In the genomic region with DNA sequence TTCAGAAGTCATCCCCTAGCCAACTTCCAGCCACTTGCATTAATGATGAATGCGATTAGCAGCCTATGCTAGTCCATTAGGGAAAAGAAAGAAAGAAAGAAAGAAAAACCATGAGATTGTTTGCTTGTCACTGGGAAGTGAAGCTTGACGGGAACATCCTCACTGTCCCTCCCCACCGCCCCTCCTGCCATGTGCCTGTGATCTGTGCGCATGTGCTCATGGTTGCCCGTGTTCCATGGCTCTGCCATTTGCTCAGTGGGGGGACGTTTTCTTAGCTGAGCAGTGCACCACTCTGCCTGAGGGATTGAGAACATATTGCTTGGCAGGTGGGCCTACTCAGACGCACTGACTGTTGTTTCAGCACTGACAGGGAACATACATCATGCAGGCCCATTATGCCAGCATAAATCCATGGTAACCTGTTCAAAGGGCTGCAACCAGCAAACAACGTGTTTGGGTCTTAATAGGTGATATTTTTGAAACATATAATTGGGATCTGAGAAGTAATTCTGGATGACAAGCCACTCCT, we compare ENCODE assay signal across 20 cellular contexts.
DNase-seq lines count a peak whose midpoint lies in the region; ATAC-seq, FAIRE-seq and TF ChIP-seq lines count a peak whose summit lies in the region.
"Had no signal": no experiment of that assay in that cellular context is flagged by ENCODE, and none has a peak within 500 bp of the region (broad histone marks: within the 10 kb centered on the region; RNA-seq: fewer than 3 reads in every experiment).

No MANE protein-coding gene starts in this region.

- peaks cover under 1% of the 10 kb centered on the region for H3K36me3 Mint-ChIP-seq in osteocyte (ENCODE audit: unreplicated experiment)

- H3K4me1 ChIP-seq in HepG2 (ENCODE audit: insufficient read depth, low read length) (no peaks in the 10 kb centered on the region), right lobe of liver (no peaks in the 10 kb centered on the region)
- H3K4me1 ChIP-seq: HAP-1 had no signal

- TF ChIP-seq RAD21 in HepG2 (CRISPR knock-in tag; IDR thresholded peaks at IDR 0.05): no peak

- no peak overlapping the region for H3K4me2 ChIP-seq in HepG2 (ENCODE audit: low read depth, low read length)

- H3K4me3 ChIP-seq in HepG2 (replicated peaks in 1 of 3; ENCODE audit: insufficient read depth in 1 of 3, low read depth in 2 of 3, low read length in 3 of 3): no peak overlapping the region
- no peak overlapping the region for H3K4me3 ChIP-seq in right lobe of liver
- H3K4me3 ChIP-seq: GM23248, HAP-1 had no signal

- no peaks in the 10 kb centered on the region for H4K20me1 ChIP-seq in HepG2 (ENCODE audit: insufficient read depth, low read length)

- no peaks in the 10 kb centered on the region for H3K36me3 ChIP-seq in HepG2 (replicated peaks in 1 of 2; ENCODE audit: control insufficient read depth in 1 of 2, insufficient read depth in 2 of 2, low read length in 2 of 2)
- no peaks in the 10 kb centered on the region for H3K36me3 ChIP-seq in right lobe of liver
- H3K36me3 ChIP-seq: HAP-1 had no signal

- intact Hi-C loops in HepG2 (cut with micrococcal nuclease; ENCODE audit: unreplicated experiment): no loop called here
- intact Hi-C loops in right lobe of liver (cut with DNase I): no loop called here

- H3K27me3 Mint-ChIP-seq in osteocyte (ENCODE audit: unreplicated experiment): no peaks in the 10 kb centered on the region
- H3K27me3 Mint-ChIP-seq: IgD-negative memory B cell had no signal

- no peaks in the 10 kb centered on the region for H3K4me1 Mint-ChIP-seq in osteocyte (ENCODE audit: unreplicated experiment)
- H3K4me1 Mint-ChIP-seq: IgD-negative memory B cell had no signal

- H3K9ac ChIP-seq in HepG2 (ENCODE audit: insufficient read depth, low read depth, low read length): no peak overlapping the region
- H3K9ac ChIP-seq: GM23248 had no signal

- H3K9me3 ChIP-seq in HepG2 (ENCODE audit: low read length) (no peaks in the 10 kb centered on the region), right lobe of liver (no peaks in the 10 kb centered on the region)
- H3K9me3 ChIP-seq: HAP-1 had no signal

- TF ChIP-seq CTCF in HepG2 (CRISPR knock-in tag; IDR thresholded peaks at IDR 0.05) (no peak), right lobe of liver (IDR thresholded peaks at IDR 0.05) (no peak), osteocyte (IDR thresholded peaks at IDR 0.05) (no peak)

- DNase-seq in HepG2 (ENCODE audit: low spot score) (no peak), right lobe of liver (no peak), NCI-H1694 treated with DMSO at 0.1 percent for 48 hours (lab: John Stamatoyannopoulos, UW) (peak; percentile 99), caudate nucleus (lab: John Stamatoyannopoulos, UW) (no peak), activated gamma-delta T cell treated with Interleukin-2 at 50 U/mL for 16 hours (no peak), osteocyte (ENCODE audit: extremely low spot score, unreplicated experiment) (no peak)
- no peak for DNase-seq in stimulated activated CD4-positive, alpha-beta T cell treated with anti-CD3 and anti-CD28 coated beads, Interleukin-4, amount 100 ng/mL, for 1 hour
- DNase-seq: ACHN, DND-41, GM23248, Karpas-422, NCI-H1436 treated with DMSO at 0.1 percent for 48 hours, NCI-H526, Right ventricle myocardium superior had no signal

- no peak overlapping the region for H3K27ac ChIP-seq in HepG2 (ENCODE audit: extremely low read length, insufficient read depth, low read length)
- H3K27ac ChIP-seq in right lobe of liver: no peak overlapping the region
- peak overlapping the region; percentile 23 for H3K27ac ChIP-seq in caudate nucleus (ENCODE audit: low read depth, low read length)
- H3K27ac ChIP-seq: C4-2B, GM23248, HL-60 had no signal

- no peak for ATAC-seq in HepG2
- ATAC-seq in right lobe of liver: no peak

- CTCF ChIA-PET in HepG2 (lab: Yijun Ruan, JAX; ENCODE audit: low intra/inter-chr PET ratio, low total read pairs): no interaction called here

- no TSS peak for BruUV-seq in HepG2 (replicated peaks; lab: Mats Ljungman, UMichigan)

- 41% methylated on average over 7 of the region's 8 CpGs for WGBS in HepG2 (ENCODE audit: low lambda C conversion rate)
- WGBS in right lobe of liver (ENCODE audit: insufficient coverage, low coverage, low lambda C conversion rate, missing lambda C conversion rate): 89% methylated on average over 4 of the region's 8 CpGs

- no peaks in the 10 kb centered on the region for H3K9me3 Mint-ChIP-seq in osteocyte (ENCODE audit: unreplicated experiment)

- no peak for TF ChIP-seq POLR2A in HepG2 (IDR thresholded peaks at IDR 0.05; ENCODE audit: insufficient read depth in 1 of 2, low read depth in 2 of 2, low read length in 2 of 2)
- TF ChIP-seq POLR2A in right lobe of liver (IDR thresholded peaks at IDR 0.05): no peak

- H3K27me3 ChIP-seq in HepG2 (ENCODE audit: control insufficient read depth in 1 of 2, insufficient read depth in 2 of 2, low read length in 2 of 2) (no peaks in the 10 kb centered on the region), right lobe of liver (no peaks in the 10 kb centered on the region)

- in situ Hi-C loops in HepG2 (cut with HindIII; ENCODE audit: extremely low pct_ligation_motif_present, low pct_unique_long_range_greater_than_20kb): no loop called here

- no peak for TF ChIP-seq EP300 in HepG2 (IDR thresholded peaks at IDR 0.05; ENCODE audit: low read depth in 2 of 2, low read length in 2 of 2)
- no peak for TF ChIP-seq EP300 in HepG2 (CRISPR knock-in tag; IDR thresholded peaks at IDR 0.05; ENCODE audit: borderline replicate concordance)

- H3K27ac Mint-ChIP-seq in osteocyte (ENCODE audit: unreplicated experiment): no peak overlapping the region
- H3K27ac Mint-ChIP-seq: IgD-negative memory B cell had no signal

- H3K4me3 Mint-ChIP-seq in osteocyte (ENCODE audit: unreplicated experiment): no peak overlapping the region
- H3K4me3 Mint-ChIP-seq: IgD-negative memory B cell had no signal

- H3K79me2 ChIP-seq in HepG2 (ENCODE audit: insufficient read depth, low read length): no peaks in the 10 kb centered on the region

- POLR2A ChIA-PET in HepG2 (lab: Yijun Ruan, JAX): no interaction called here

- H2AFZ ChIP-seq in HepG2 (ENCODE audit: low read length): no peak overlapping the region
- H2AFZ ChIP-seq: GM23248 had no signal

- no peak for FAIRE-seq in HepG2 (lab: Jason Lieb, UNC)
- FAIRE-seq: D721Med, RCC 7860 had no signal

TF ChIP-seq in HepG2, 621 proteins besides CTCF, POLR2A, EP300 and RAD21:
- TF ChIP-seq, protein P1, sequence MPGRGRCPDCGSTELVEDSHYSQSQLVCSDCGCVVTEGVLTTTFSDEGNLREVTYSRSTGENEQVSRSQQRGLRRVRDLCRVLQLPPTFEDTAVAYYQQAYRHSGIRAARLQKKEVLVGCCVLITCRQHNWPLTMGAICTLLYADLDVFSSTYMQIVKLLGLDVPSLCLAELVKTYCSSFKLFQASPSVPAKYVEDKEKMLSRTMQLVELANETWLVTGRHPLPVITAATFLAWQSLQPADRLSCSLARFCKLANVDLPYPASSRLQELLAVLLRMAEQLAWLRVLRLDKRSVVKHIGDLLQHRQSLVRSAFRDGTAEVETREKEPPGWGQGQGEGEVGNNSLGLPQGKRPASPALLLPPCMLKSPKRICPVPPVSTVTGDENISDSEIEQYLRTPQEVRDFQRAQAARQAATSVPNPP (CRISPR knock-in tag; IDR thresholded peaks at IDR 0.05): no peak
- peak; percentile 98 for TF ChIP-seq MNT (IDR thresholded peaks at IDR 0.05)
- TF ChIP-seq RNF2 (conservative IDR thresholded peaks at IDR 0.05; ENCODE audit: low read depth): no peak
